Comparison of ENCODE assay signal across 1 cellular context in the genomic region with DNA sequence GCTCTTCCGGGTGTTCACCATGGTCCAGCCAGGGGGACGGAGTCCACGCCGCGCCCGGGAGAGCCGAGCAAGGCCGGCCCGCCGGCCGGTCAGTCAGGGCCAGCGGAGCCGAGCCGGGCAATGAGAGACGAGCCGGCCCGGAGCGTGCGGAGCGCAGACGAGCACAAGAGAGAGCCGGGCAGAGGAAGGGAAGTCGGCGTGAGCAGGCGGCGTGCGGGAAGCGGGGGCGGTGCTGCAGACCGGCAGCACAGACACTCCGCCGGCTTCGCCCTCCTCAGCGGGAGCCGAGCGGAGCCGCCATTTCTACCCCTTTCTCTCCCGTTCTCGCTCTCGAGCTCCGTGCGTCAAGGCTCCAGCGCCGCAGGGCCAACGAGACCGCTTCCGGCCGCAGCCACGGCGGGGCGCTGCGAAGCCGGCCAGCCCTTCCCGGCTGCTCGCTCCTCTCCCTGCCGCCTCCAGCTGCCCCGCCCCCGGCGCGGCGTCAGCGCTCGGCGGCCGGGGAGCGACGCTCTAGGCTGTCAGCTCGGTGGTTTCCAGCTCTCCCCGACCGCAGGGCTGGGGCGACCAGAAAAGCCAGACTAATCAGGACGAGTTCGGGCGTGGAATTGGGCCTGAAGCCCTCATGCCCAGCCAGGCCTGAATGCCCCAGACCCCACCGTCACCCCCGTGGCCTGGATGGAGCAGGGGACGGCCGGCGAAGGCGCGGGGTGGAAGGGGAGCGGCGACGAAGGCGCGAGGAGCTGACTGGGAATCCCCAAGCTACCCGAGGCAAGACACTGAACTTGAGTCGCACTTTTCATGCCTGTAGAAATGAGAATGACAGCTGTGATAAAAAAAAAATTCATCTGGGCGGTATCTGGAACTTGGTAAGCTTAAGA.
TF ChIP-seq lines count a peak whose summit lies in the region.

Gene ATAD2B (minus strand): TSS at position 374 of the 878 bp plus-strand sequence. CDS start 353 bp downstream, at position 21.

TF ChIP-seq in K562, 482 proteins besides CTCF, POLR2A, EP300 and RAD21 (continued from another document and continues in another):
- TF ChIP-seq, protein P1, sequence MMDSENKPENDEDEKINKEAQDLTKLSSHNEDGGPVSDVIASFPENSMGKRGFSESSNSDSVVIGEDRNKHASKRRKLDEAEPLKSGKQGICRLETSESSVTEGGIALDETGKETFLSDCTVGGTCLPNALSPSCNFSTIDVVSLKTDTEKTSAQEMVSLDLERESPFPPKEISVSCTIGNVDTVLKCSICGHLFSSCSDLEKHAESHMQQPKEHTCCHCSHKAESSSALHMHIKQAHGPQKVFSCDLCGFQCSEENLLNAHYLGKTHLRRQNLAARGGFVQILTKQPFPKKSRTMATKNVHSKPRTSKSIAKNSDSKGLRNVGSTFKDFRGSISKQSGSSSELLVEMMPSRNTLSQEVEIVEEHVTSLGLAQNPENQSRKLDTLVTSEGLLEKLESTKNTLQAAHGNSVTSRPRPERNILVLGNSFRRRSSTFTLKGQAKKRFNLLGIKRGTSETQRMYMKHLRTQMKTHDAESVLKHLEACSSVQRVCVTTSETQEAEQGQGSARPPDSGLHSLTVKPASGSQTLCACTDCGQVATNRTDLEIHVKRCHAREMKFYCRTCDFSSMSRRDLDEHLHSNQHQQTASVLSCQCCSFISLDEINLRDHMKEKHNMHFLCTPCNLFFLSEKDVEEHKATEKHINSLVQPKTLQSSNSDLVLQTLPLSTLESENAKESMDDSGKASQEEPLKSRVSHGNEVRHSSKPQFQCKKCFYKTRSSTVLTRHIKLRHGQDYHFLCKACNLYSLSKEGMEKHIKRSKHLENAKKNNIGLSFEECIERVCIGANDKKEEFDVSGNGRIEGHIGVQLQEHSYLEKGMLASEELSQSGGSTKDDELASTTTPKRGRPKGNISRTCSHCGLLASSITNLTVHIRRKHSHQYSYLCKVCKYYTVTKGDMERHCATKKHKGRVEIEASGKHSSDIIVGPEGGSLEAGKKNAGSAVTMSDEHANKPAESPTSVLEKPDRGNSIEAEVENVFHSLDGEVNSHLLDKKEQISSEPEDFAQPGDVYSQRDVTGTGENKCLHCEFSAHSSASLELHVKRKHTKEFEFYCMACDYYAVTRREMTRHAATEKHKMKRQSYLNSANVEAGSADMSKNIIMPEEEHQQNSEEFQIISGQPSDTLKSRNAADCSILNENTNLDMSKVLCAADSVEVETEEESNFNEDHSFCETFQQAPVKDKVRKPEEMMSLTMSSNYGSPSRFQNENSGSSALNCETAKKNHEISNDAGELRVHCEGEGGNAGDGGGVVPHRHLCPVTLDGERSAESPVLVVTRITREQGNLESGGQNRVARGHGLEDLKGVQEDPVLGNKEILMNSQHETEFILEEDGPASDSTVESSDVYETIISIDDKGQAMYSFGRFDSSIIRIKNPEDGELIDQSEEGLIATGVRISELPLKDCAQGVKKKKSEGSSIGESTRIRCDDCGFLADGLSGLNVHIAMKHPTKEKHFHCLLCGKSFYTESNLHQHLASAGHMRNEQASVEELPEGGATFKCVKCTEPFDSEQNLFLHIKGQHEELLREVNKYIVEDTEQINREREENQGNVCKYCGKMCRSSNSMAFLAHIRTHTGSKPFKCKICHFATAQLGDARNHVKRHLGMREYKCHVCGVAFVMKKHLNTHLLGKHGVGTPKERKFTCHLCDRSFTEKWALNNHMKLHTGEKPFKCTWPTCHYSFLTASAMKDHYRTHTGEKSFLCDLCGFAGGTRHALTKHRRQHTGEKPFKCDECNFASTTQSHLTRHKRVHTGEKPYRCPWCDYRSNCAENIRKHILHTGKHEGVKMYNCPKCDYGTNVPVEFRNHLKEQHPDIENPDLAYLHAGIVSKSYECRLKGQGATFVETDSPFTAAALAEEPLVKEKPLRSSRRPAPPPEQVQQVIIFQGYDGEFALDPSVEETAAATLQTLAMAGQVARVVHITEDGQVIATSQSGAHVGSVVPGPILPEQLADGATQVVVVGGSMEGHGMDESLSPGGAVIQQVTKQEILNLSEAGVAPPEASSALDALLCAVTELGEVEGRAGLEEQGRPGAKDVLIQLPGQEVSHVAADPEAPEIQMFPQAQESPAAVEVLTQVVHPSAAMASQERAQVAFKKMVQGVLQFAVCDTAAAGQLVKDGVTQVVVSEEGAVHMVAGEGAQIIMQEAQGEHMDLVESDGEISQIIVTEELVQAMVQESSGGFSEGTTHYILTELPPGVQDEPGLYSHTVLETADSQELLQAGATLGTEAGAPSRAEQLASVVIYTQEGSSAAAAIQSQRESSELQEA (IDR thresholded peaks at IDR 0.05; ENCODE audit: low read depth), result no peak
- TF ChIP-seq TCF3 (CRISPR knock-in tag; IDR thresholded peaks at IDR 0.05) (peak; percentile 48), FOXA1 (IDR thresholded peaks at IDR 0.05; ENCODE audit: borderline replicate concordance) (no peak), HNRNPL (IDR thresholded peaks at IDR 0.05; ENCODE audit: low read depth, low read length) (no peak), ZBTB49 (CRISPR knock-in tag; IDR thresholded peaks at IDR 0.05; ENCODE audit: borderline replicate concordance) (0 out of 2 replicates have a peak, but pooled peaks have one; percentile 62), ESRRA (IDR thresholded peaks at IDR 0.05; ENCODE audit: borderline replicate concordance, low read depth) (peak; percentile 92; the same call in 1 of the 2 replicates), SPI1 (IDR thresholded peaks at IDR 0.05; ENCODE audit: borderline replicate concordance, low read depth, low read length) (no peak), FOXK2 (conservative IDR thresholded peaks at IDR 0.05 in 1 of 2, IDR thresholded peaks at IDR 0.05 in 1 of 2; ENCODE audit: low read depth in 2 of 2) (no peak), CGGBP1 (CRISPR knock-in tag; IDR thresholded peaks at IDR 0.05) (no peak), YBX1 (IDR thresholded peaks at IDR 0.05) (no peak), LCOR (CRISPR knock-in tag; IDR thresholded peaks at IDR 0.05) (no peak; the same call in 1 of the 2 replicates), ZNF274 (IDR thresholded peaks at IDR 0.05; ENCODE audit: borderline replicate concordance, low read depth, low read length) (no peak), GATAD2A (IDR thresholded peaks at IDR 0.05) (no peak), E2F4 (CRISPR knock-in tag; IDR thresholded peaks at IDR 0.05; ENCODE audit: low read depth) (0 out of 2 replicates have a peak, but pooled peaks have one; percentile 45), SIN3A (IDR thresholded peaks at IDR 0.05; ENCODE audit: borderline replicate concordance in 2 of 2, control insufficient read depth in 1 of 2, low read depth in 2 of 2, low read length in 2 of 2) (peak; percentile 10 to 71; a peak in 2 of 4 replicates), ZNF431 (CRISPR knock-in tag; IDR thresholded peaks at IDR 0.05) (peak; percentile 47; the same call in 1 of the 2 replicates), KLF1 (tag; IDR thresholded peaks at IDR 0.05) (no peak), OTX1 (CRISPR knock-in tag; IDR thresholded peaks at IDR 0.05) (0 out of 2 replicates have a peak, but pooled peaks have one; percentile 54), XRCC3 (IDR thresholded peaks at IDR 0.05) (no peak), ILF3 (IDR thresholded peaks at IDR 0.05; ENCODE audit: borderline replicate concordance) (peak; percentile 35; the same call in 1 of the 2 replicates), U2AF1 (optimal IDR thresholded peaks at IDR 0.05; ENCODE audit: low read depth, low read length) (peak; percentile 83), ZNF589 (CRISPR knock-in tag; IDR thresholded peaks at IDR 0.05; ENCODE audit: low read depth) (no peak), GATAD2B (IDR thresholded peaks at IDR 0.05; ENCODE audit: borderline replicate concordance) (no peak; the same call in 1 of the 2 replicates), KLF13 (tag; IDR thresholded peaks at IDR 0.05; ENCODE audit: borderline replicate concordance, low read depth) (peak; percentile 89; the same call in 1 of the 2 replicates)
- TF ChIP-seq, protein P2, sequence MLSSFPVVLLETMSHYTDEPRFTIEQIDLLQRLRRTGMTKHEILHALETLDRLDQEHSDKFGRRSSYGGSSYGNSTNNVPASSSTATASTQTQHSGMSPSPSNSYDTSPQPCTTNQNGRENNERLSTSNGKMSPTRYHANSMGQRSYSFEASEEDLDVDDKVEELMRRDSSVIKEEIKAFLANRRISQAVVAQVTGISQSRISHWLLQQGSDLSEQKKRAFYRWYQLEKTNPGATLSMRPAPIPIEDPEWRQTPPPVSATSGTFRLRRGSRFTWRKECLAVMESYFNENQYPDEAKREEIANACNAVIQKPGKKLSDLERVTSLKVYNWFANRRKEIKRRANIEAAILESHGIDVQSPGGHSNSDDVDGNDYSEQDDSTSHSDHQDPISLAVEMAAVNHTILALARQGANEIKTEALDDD (IDR thresholded peaks at IDR 0.05), result peak; percentile 49; the same call in 1 of the 2 replicates
- TF ChIP-seq, protein P3, sequence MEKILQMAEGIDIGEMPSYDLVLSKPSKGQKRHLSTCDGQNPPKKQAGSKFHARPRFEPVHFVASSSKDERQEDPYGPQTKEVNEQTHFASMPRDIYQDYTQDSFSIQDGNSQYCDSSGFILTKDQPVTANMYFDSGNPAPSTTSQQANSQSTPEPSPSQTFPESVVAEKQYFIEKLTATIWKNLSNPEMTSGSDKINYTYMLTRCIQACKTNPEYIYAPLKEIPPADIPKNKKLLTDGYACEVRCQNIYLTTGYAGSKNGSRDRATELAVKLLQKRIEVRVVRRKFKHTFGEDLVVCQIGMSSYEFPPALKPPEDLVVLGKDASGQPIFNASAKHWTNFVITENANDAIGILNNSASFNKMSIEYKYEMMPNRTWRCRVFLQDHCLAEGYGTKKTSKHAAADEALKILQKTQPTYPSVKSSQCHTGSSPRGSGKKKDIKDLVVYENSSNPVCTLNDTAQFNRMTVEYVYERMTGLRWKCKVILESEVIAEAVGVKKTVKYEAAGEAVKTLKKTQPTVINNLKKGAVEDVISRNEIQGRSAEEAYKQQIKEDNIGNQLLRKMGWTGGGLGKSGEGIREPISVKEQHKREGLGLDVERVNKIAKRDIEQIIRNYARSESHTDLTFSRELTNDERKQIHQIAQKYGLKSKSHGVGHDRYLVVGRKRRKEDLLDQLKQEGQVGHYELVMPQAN (IDR thresholded peaks at IDR 0.05; ENCODE audit: borderline replicate concordance), result peak; percentile 71
- TF ChIP-seq, protein P4, sequence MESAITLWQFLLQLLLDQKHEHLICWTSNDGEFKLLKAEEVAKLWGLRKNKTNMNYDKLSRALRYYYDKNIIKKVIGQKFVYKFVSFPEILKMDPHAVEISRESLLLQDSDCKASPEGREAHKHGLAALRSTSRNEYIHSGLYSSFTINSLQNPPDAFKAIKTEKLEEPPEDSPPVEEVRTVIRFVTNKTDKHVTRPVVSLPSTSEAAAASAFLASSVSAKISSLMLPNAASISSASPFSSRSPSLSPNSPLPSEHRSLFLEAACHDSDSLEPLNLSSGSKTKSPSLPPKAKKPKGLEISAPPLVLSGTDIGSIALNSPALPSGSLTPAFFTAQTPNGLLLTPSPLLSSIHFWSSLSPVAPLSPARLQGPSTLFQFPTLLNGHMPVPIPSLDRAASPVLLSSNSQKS (CRISPR knock-in tag; IDR thresholded peaks at IDR 0.05), result no peak
- TF ChIP-seq, protein P5, sequence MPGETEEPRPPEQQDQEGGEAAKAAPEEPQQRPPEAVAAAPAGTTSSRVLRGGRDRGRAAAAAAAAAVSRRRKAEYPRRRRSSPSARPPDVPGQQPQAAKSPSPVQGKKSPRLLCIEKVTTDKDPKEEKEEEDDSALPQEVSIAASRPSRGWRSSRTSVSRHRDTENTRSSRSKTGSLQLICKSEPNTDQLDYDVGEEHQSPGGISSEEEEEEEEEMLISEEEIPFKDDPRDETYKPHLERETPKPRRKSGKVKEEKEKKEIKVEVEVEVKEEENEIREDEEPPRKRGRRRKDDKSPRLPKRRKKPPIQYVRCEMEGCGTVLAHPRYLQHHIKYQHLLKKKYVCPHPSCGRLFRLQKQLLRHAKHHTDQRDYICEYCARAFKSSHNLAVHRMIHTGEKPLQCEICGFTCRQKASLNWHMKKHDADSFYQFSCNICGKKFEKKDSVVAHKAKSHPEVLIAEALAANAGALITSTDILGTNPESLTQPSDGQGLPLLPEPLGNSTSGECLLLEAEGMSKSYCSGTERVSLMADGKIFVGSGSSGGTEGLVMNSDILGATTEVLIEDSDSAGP (CRISPR knock-in tag; IDR thresholded peaks at IDR 0.05), result no peak
- TF ChIP-seq, protein P6, sequence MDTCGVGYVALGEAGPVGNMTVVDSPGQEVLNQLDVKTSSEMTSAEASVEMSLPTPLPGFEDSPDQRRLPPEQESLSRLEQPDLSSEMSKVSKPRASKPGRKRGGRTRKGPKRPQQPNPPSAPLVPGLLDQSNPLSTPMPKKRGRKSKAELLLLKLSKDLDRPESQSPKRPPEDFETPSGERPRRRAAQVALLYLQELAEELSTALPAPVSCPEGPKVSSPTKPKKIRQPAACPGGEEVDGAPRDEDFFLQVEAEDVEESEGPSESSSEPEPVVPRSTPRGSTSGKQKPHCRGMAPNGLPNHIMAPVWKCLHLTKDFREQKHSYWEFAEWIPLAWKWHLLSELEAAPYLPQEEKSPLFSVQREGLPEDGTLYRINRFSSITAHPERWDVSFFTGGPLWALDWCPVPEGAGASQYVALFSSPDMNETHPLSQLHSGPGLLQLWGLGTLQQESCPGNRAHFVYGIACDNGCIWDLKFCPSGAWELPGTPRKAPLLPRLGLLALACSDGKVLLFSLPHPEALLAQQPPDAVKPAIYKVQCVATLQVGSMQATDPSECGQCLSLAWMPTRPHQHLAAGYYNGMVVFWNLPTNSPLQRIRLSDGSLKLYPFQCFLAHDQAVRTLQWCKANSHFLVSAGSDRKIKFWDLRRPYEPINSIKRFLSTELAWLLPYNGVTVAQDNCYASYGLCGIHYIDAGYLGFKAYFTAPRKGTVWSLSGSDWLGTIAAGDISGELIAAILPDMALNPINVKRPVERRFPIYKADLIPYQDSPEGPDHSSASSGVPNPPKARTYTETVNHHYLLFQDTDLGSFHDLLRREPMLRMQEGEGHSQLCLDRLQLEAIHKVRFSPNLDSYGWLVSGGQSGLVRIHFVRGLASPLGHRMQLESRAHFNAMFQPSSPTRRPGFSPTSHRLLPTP (IDR thresholded peaks at IDR 0.05; ENCODE audit: borderline replicate concordance, extremely low read depth, insufficient read length), result no peak
